In the genomic region with DNA sequence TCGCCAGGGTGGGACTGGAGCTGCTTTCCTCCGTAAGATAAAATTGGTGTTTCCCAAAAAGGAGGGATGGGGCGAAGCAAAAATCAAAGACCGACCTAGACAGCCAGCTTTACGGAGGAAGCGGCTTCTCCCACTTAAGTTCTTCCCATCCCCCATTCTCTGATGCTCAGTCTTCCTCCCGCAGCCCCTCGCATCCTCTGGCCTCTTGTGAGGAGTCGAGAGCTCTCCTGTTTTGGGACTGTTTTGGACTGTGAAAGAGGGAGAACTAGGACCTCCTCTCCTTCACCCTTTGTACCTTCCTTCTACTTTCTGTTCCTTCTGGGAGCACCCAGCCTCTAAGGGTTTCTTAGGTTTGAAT, we compare ENCODE assay signal across 8 cellular contexts. TPM values are rescaled to one million over a fixed set of nuclear protein-coding genes. Genes with fewer than 3 reads are reported as not detected.
DNase-seq lines count a peak whose midpoint lies in the region; ATAC-seq, FAIRE-seq and TF ChIP-seq lines count a peak whose summit lies in the region.

No MANE protein-coding gene starts in this region.

- TF ChIP-seq POLR2A in Peyer's patch (IDR thresholded peaks at IDR 0.05): no peak

- ATAC-seq in pancreas (peak in 1 of 4 donors; percentile 7), GM18873 (IDR thresholded peaks at IDR 0.05; ENCODE audit: low FRiP score, unreplicated experiment) (no peak)

- WGBS in pancreas, 2 donors: 0% methylated on average over 9 of the region's 9 CpGs

- TF ChIP-seq CTCF in Peyer's patch (IDR thresholded peaks at IDR 0.05): no peak
- TF ChIP-seq CTCF in pancreas (IDR thresholded peaks at IDR 0.05): no peak

- H3K36me3 ChIP-seq in Peyer's patch: no peaks in the 10 kb centered on the region
- H3K36me3 ChIP-seq in pancreas: no peaks in the 10 kb centered on the region

- peak; percentile 33 for DNase-seq in NCI-H1092 treated with DMSO at 0.1 percent for 48 hours (lab: John Stamatoyannopoulos, UW)
- no peak for DNase-seq in NCI-H1092 (lab: John Stamatoyannopoulos, UW)
- no peak for DNase-seq in Peyer's patch
- no peak for DNase-seq in epithelial cell of prostate (ENCODE audit: low read depth, low spot score)
- no peak for DNase-seq in pancreas
- no peak for DNase-seq in GM19240 (ENCODE audit: insufficient read length, low spot score)
- no peak for DNase-seq in kidney glomerular epithelial cell (lab: John Stamatoyannopoulos, UW)

- FAIRE-seq in pancreas (lab: Jason Lieb, UNC): no peak

- intact Hi-C loops in pancreas (cut with DNase I): no loop called here

- peak overlapping the region; percentile 76 to 96 (median 89) for H3K27ac ChIP-seq in Peyer's patch
- peak overlapping the region; percentile 97 for H3K27ac ChIP-seq in epithelial cell of prostate
- H3K27ac ChIP-seq in pancreas: peak overlapping the region in 3 of 4 donors; percentile 85 to 90 (median 86)

- H3K27me3 ChIP-seq in Peyer's patch: no peaks in the 10 kb centered on the region
- no peaks in the 10 kb centered on the region for H3K27me3 ChIP-seq in pancreas

- H3K4me3 ChIP-seq in Peyer's patch (peak overlapping the region; percentile 70 to 93 (median 82)), pancreas (peak overlapping the region; percentile 68 to 94 (median 80))

- H3K4me1 ChIP-seq in Peyer's patch (peaks cover 0 to 47% (median 8%) of the 10 kb centered on the region in 4 donors), pancreas (peaks cover 0 to 34% (median 14%) of the 10 kb centered on the region in 3 donors)

- H3K9me3 ChIP-seq in Peyer's patch (no peaks in the 10 kb centered on the region), pancreas (no peaks in the 10 kb centered on the region)

RNA-seq across cellular contexts. Expression of a gene that starts 0.6 kb away (rescaled TPM):
- 10 to 100 TPM; 28.4 to 81.7 (median 59.1) TPM for total RNA-seq in Peyer's patch
- total RNA-seq in pancreas: 10 to 100 TPM in 2 of 6 donors, 1 to 10 TPM in 4; 4.6 to 24.0 (median 6.5) TPM
- 1 to 10 TPM; 2.8 to 3.4 TPM for polyA plus RNA-seq in pancreas
